In genomic region chr15:69450968-69451695, GRCh38 we compare ENCODE assay signal across 10 cellular contexts. TPM values are rescaled to one million over a fixed set of nuclear protein-coding genes. Genes with fewer than 3 reads are reported as not detected.
DNase-seq lines count a peak whose midpoint lies in the region; ATAC-seq lines count a peak whose summit lies in the region.
"Had no signal": no experiment of that assay in that cellular context is flagged by ENCODE, and none has a peak within 500 bp of the region (broad histone marks: within the 10 kb centered on the region; RNA-seq: fewer than 3 reads in every experiment).

No MANE protein-coding gene starts in this region.

- H3K9me3 Mint-ChIP-seq in activated CD4-positive, alpha-beta T cell treated with anti-CD3 and anti-CD28 coated beads, Interleukin-2, amount 10 ng/mL, durations not matched to agents 24 days and 14 days = no peaks in the 10 kb centered on the region
- H3K9me3 Mint-ChIP-seq in stimulated activated naive B cell treated with anti-CD40 and anti-IgM and Interleukin-4, amounts not matched to agents 10 μg/mL and 1 μg/mL and 100 μg/mL, for 72 hours = no peaks in the 10 kb centered on the region

- H3K27ac Mint-ChIP-seq in activated CD4-positive, alpha-beta T cell treated with anti-CD3 and anti-CD28 coated beads, Interleukin-2, amount 10 ng/mL, durations not matched to agents 24 days and 14 days = peak overlapping the region; percentile 100
- H3K27ac Mint-ChIP-seq in stimulated activated naive B cell treated with anti-CD40 and anti-IgM and Interleukin-4, amounts not matched to agents 10 μg/mL and 1 μg/mL and 100 μg/mL, for 72 hours = peak overlapping the region; percentile 62

- H3K4me1 Mint-ChIP-seq in activated CD4-positive, alpha-beta T cell treated with anti-CD3 and anti-CD28 coated beads, Interleukin-2, amount 10 ng/mL, durations not matched to agents 24 days and 14 days = peaks cover 28% of the 10 kb centered on the region
- peaks cover 16 to 25% of the 10 kb centered on the region in 2 donors for H3K4me1 Mint-ChIP-seq in stimulated activated naive B cell treated with anti-CD40 and anti-IgM and Interleukin-4, amounts not matched to agents 10 μg/mL and 1 μg/mL and 100 μg/mL, for 72 hours

- no peak for DNase-seq in activated CD4-positive, alpha-beta T cell treated with anti-CD3 and anti-CD28 coated beads, Interleukin-2, amount 10 ng/mL, durations not matched to agents 24 days and 14 days
- no peak for DNase-seq in activated CD4-positive, alpha-beta T cell treated with anti-CD3 and anti-CD28 coated beads for 1 hour
- DNase-seq in RPMI7951 (ENCODE audit: low read depth) (peak; percentile 43), epithelial cell of prostate (ENCODE audit: low read depth, low spot score) (no peak), cerebellum (ENCODE audit: low spot score) (no peak), glomerular visceral epithelial cell (ENCODE audit: extremely low spot score) (no peak)
- DNase-seq in stimulated activated naive B cell treated with anti-CD40 and anti-IgM and Interleukin-4, amounts not matched to agents 10 μg/mL and 1 μg/mL and 100 μg/mL, for 72 hours = no peak
- DNase-seq: body of pancreas, occipital lobe had no signal

- H3K27ac ChIP-seq in epithelial cell of prostate = peak overlapping the region; percentile 87

- no peak for ATAC-seq in stimulated activated naive B cell treated with anti-CD40 and anti-IgM and Interleukin-4, amounts not matched to agents 10 μg/mL and 1 μg/mL and 100 μg/mL, for 72 hours (replicated peaks)
- no peak for ATAC-seq in HG03378 (IDR thresholded peaks at IDR 0.05; ENCODE audit: unreplicated experiment)
- ATAC-seq: body of pancreas had no signal

- intact Hi-C loops in activated CD4-positive, alpha-beta T cell treated with anti-CD3 and anti-CD28 coated beads, Interleukin-2, amount 10 ng/mL, durations not matched to agents 24 days and 14 days (cut with micrococcal nuclease) = no loop called here

- no peaks in the 10 kb centered on the region for H3K27me3 Mint-ChIP-seq in activated CD4-positive, alpha-beta T cell treated with anti-CD3 and anti-CD28 coated beads, Interleukin-2, amount 10 ng/mL, durations not matched to agents 24 days and 14 days
- H3K27me3 Mint-ChIP-seq in stimulated activated naive B cell treated with anti-CD40 and anti-IgM and Interleukin-4, amounts not matched to agents 10 μg/mL and 1 μg/mL and 100 μg/mL, for 72 hours = no peaks in the 10 kb centered on the region

- peak overlapping the region; percentile 99 for H3K4me3 Mint-ChIP-seq in activated CD4-positive, alpha-beta T cell treated with anti-CD3 and anti-CD28 coated beads, Interleukin-2, amount 10 ng/mL, durations not matched to agents 24 days and 14 days
- peak overlapping the region in 1 of 2 donors; percentile 97 for H3K4me3 Mint-ChIP-seq in stimulated activated naive B cell treated with anti-CD40 and anti-IgM and Interleukin-4, amounts not matched to agents 10 μg/mL and 1 μg/mL and 100 μg/mL, for 72 hours

- H3K36me3 Mint-ChIP-seq in activated CD4-positive, alpha-beta T cell treated with anti-CD3 and anti-CD28 coated beads, Interleukin-2, amount 10 ng/mL, durations not matched to agents 24 days and 14 days (ENCODE audit: low read depth) = peaks cover 49% of the 10 kb centered on the region
- H3K36me3 Mint-ChIP-seq in stimulated activated naive B cell treated with anti-CD40 and anti-IgM and Interleukin-4, amounts not matched to agents 10 μg/mL and 1 μg/mL and 100 μg/mL, for 72 hours = peaks cover 22 to 31% of the 10 kb centered on the region in 2 donors

RNA-seq across cellular contexts. Expression of gene RPLP1, which starts 1.5 kb away (rescaled TPM):
- total RNA-seq in activated CD4-positive, alpha-beta T cell treated with anti-CD3 and anti-CD28 coated beads, Interleukin-2, amount 10 ng/mL, durations not matched to agents 24 days and 14 days = 1,827 and 1,829 TPM in 2 replicates
- total RNA-seq in RPMI7951 (2014; rRNA removed; shearing (Covaris generic)) = 269 and 279 TPM in 2 replicates
- 45.1 TPM for total RNA-seq in cerebellum

RNA-seq across cellular contexts. Expression of gene KIF23, which starts 37.0 kb away (rescaled TPM):
- 36.0 and 40.0 TPM in 2 replicates for total RNA-seq in activated CD4-positive, alpha-beta T cell treated with anti-CD3 and anti-CD28 coated beads, Interleukin-2, amount 10 ng/mL, durations not matched to agents 24 days and 14 days
- total RNA-seq in RPMI7951 (2014; rRNA removed; shearing (Covaris generic)) = 134 and 151 TPM in 2 replicates
- total RNA-seq in cerebellum = 14.9 TPM
